13 cellular contexts compared by ENCODE assay signal in the genomic region with DNA sequence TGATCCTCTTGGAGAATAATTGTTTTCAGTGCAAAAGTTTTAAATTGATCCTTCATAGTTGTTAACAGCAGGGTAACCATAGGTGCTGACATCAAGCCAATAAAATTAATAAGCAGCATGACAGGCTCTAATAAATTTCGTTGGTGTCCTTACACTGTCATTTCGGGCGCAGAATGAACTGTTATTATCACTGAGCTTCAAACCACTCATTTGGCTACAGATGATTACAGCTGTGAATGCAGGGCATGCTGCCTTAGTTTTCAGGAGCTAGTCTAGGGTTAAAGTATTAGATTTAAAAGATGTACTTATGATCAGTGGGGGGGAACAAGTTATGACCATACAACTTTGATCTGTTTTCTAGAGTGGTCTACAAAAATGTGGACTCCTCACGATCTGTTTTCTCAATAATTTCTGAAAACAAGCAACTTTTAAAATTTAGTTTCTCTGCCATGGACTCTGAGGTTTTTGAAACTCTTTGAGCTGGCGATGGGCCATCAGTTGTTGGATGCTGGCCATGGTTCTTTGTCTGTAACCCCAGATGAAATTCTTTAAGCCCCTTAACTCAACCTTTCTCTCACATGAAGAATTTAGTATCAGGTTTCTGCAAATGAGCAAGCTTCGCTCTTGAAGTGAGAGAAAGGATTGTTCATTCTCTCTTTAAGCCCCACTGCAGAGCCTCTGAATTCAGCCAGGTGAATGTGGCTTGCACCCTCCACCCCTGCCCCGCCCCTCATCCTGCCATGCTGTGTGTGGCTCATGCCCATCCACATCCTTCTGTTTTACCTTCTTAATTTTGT.
DNase-seq lines count a peak whose midpoint lies in the region; TF ChIP-seq lines count a peak whose summit lies in the region.
"Had no signal": no experiment of that assay in that cellular context is flagged by ENCODE, and none has a peak within 500 bp of the region (broad histone marks: within the 10 kb centered on the region; RNA-seq: fewer than 3 reads in every experiment).

No MANE protein-coding gene starts in this region.

- no TSS peak for BruUV-seq in MCF 10A (replicated peaks; lab: Mats Ljungman, UMichigan)

- peaks cover 6% of the 10 kb centered on the region for H3K36me3 Mint-ChIP-seq in MCF 10A (ENCODE audit: insufficient read depth, unreplicated experiment)
- peaks cover 20% of the 10 kb centered on the region for H3K36me3 Mint-ChIP-seq in type B pancreatic cell
- H3K36me3 Mint-ChIP-seq: activated naive CD4-positive, alpha-beta T cell treated with anti-CD3 and anti-CD28 coated beads, Interleukin-2, amount 50 U/mL, for 72 hours had no signal

- H3K27ac Mint-ChIP-seq in MCF 10A (ENCODE audit: low read depth, unreplicated experiment), result no peak overlapping the region
- H3K27ac Mint-ChIP-seq in type B pancreatic cell, result peak overlapping the region; percentile 29
- H3K27ac Mint-ChIP-seq: activated naive CD4-positive, alpha-beta T cell treated with anti-CD3 and anti-CD28 coated beads, Interleukin-2, amount 50 U/mL, for 72 hours had no signal

- H3K4me1 Mint-ChIP-seq in MCF 10A (ENCODE audit: insufficient read depth, unreplicated experiment) (no peaks in the 10 kb centered on the region), type B pancreatic cell (ENCODE audit: unreplicated experiment) (peaks cover 43% of the 10 kb centered on the region)

- WGBS in hepatocyte (ENCODE audit: low lambda C conversion rate, missing lambda C conversion rate), result 77% methylated on average over 7 of the region's 7 CpGs

- H3K27ac ChIP-seq in breast epithelium, result peak overlapping the region in 1 of 2 donors; percentile 79
- peak overlapping the region; percentile 77 for H3K27ac ChIP-seq in SJCRH30
- no peak overlapping the region for H3K27ac ChIP-seq in hepatocyte

- no peak for TF ChIP-seq CTCF in MCF 10A (IDR thresholded peaks at IDR 0.05; ENCODE audit: unreplicated experiment)
- no peak for TF ChIP-seq CTCF in breast epithelium (IDR thresholded peaks at IDR 0.05)
- TF ChIP-seq CTCF in hepatocyte (IDR thresholded peaks at IDR 0.05; ENCODE audit: poor library complexity), result no peak
- no peak for TF ChIP-seq CTCF in type B pancreatic cell (conservative IDR thresholded peaks at IDR 0.05)

- intact Hi-C loops in MCF 10A (cut with micrococcal nuclease), result no loop called here
- intact Hi-C loops in breast epithelium (cut with DNase I; ENCODE audit: low total_unique reads), result no loop called here

- H3K4me3 Mint-ChIP-seq in MCF 10A (ENCODE audit: unreplicated experiment) (no peak overlapping the region), type B pancreatic cell (peak overlapping the region; percentile 22)

- peak overlapping the region; percentile 68 for H2AFZ ChIP-seq in hepatocyte

- no peaks in the 10 kb centered on the region for H3K27me3 ChIP-seq in breast epithelium
- H3K27me3 ChIP-seq in SJCRH30, result no peaks in the 10 kb centered on the region
- no peaks in the 10 kb centered on the region for H3K27me3 ChIP-seq in hepatocyte

- no peaks in the 10 kb centered on the region for H3K9me2 ChIP-seq in hepatocyte (replicated peaks; ENCODE audit: insufficient read depth)

- H4K20me1 ChIP-seq in hepatocyte (ENCODE audit: insufficient read depth, poor library complexity, severe bottlenecking), result no peaks in the 10 kb centered on the region

- CTCF ChIA-PET in MCF 10A (lab: Yijun Ruan, JAX), result interaction anchor here (1.0 to 1.8 kb wide), 2 partner anchors 8 to 51 kb away, joined by 4 to 5 read pairs; no protein-coding TSS in a partner anchor

- H3K9me3 Mint-ChIP-seq in MCF 10A (ENCODE audit: unreplicated experiment) (no peaks in the 10 kb centered on the region), type B pancreatic cell (no peaks in the 10 kb centered on the region)
- H3K9me3 Mint-ChIP-seq: activated naive CD4-positive, alpha-beta T cell treated with anti-CD3 and anti-CD28 coated beads, Interleukin-2, amount 50 U/mL, for 72 hours had no signal

- H3K9me3 ChIP-seq in breast epithelium (no peaks in the 10 kb centered on the region), SJCRH30 (replicated peaks) (no peaks in the 10 kb centered on the region), hepatocyte (ENCODE audit: low read depth) (no peaks in the 10 kb centered on the region)

- no peak for TF ChIP-seq POLR2A in breast epithelium (IDR thresholded peaks at IDR 0.05)

- POLR2A ChIA-PET in MCF 10A (lab: Yijun Ruan, JAX), result no interaction called here

- no peaks in the 10 kb centered on the region for H3K27me3 Mint-ChIP-seq in MCF 10A (ENCODE audit: insufficient read depth, unreplicated experiment)
- H3K27me3 Mint-ChIP-seq in type B pancreatic cell, result no peaks in the 10 kb centered on the region

- H3K36me3 ChIP-seq in breast epithelium (no peaks in the 10 kb centered on the region), SJCRH30 (no peaks in the 10 kb centered on the region), hepatocyte (replicated peaks; ENCODE audit: insufficient read depth, low read depth) (no peaks in the 10 kb centered on the region)

- DNase-seq in MCF 10A (ENCODE audit: unreplicated experiment), result peak; percentile 3
- DNase-seq in breast epithelium (ENCODE audit: low spot score in 2 of 2), result no peak
- DNase-seq in SJCRH30, result peak; percentile 78 to 93
- no peak for DNase-seq in hepatocyte (ENCODE audit: low spot score)
- DNase-seq in type B pancreatic cell (ENCODE audit: extremely low spot score, unreplicated experiment), result peak; percentile 34
- no peak for DNase-seq in SW 1271 (lab: John Stamatoyannopoulos, UW)
- no peak for DNase-seq in NCI-H2029 treated with DMSO at 0.1 percent for 48 hours (lab: John Stamatoyannopoulos, UW)
- no peak for DNase-seq in H4 (ENCODE audit: low spot score)
- DNase-seq: DMS153, KG1, NCI-H446 treated with DMSO at 0.1 percent for 48 hours, SHP77 treated with DMSO at 0.1 percent for 48 hours had no signal

- H3K4me2 ChIP-seq in hepatocyte, result no peak overlapping the region

- H3K4me1 ChIP-seq in breast epithelium, result peaks cover 0 to 4% of the 10 kb centered on the region in 2 donors
- peaks cover 26% of the 10 kb centered on the region for H3K4me1 ChIP-seq in SJCRH30
- H3K4me1 ChIP-seq in hepatocyte (ENCODE audit: insufficient read depth), result peaks cover 18% of the 10 kb centered on the region

- H3K79me2 ChIP-seq in hepatocyte, result no peaks in the 10 kb centered on the region

- H3K4me3 ChIP-seq in breast epithelium, result no peak overlapping the region
- no peak overlapping the region for H3K4me3 ChIP-seq in SJCRH30
- no peak overlapping the region for H3K4me3 ChIP-seq in hepatocyte

Comparison
In these comparisons a context has a peak if more than half of its experiments do, and no peak if none do; other contexts are left out.
1. DNase-seq: peak in MCF 10A (single experiment), SJCRH30 (2 of 2) and type B pancreatic cell (single experiment); none in breast epithelium (0 of 2), hepatocyte (single experiment), SW 1271 (0 of 2), NCI-H2029 treated with DMSO at 0.1 percent for 48 hours (single experiment) and H4 (single experiment).